Comparison of ENCODE assay signal across 13 cellular contexts in genomic region chr16:66167564-66168291, GRCh38.
DNase-seq lines count a peak whose midpoint lies in the region; TF ChIP-seq lines count a peak whose summit lies in the region.
"Had no signal": no experiment of that assay in that cellular context is flagged by ENCODE, and none has a peak within 500 bp of the region (broad histone marks: within the 10 kb centered on the region; RNA-seq: fewer than 3 reads in every experiment).

No MANE protein-coding gene starts in this region.

- no peak overlapping the region for H3K27ac ChIP-seq in VCaP
- peak overlapping the region; percentile 66 for H3K27ac ChIP-seq in neutrophil
- H3K27ac ChIP-seq: suprapubic skin had no signal

- TF ChIP-seq POLR2A in erythroblast (IDR thresholded peaks at IDR 0.05; ENCODE audit: low read length): no peak

- H3K9me3 ChIP-seq in neutrophil: no peaks in the 10 kb centered on the region
- H3K9me3 ChIP-seq: suprapubic skin had no signal

- H3K4me3 ChIP-seq in fibroblast of the aortic adventitia (ENCODE audit: low read depth, low read length) (no peak overlapping the region), neutrophil (ENCODE audit: low read depth in 1 of 2, low read length in 1 of 2) (no peak overlapping the region)
- H3K4me3 ChIP-seq: suprapubic skin had no signal

- H3K4me1 ChIP-seq in neutrophil (ENCODE audit: control insufficient read depth in 1 of 2, insufficient read depth in 1 of 2, low read depth in 1 of 2, low read length in 1 of 2): peaks cover 35 to 43% of the 10 kb centered on the region in 2 experiments

- peak; percentile 34 for DNase-seq in ELF-1 (ENCODE audit: low read depth, low spot score)
- DNase-seq in fibroblast of the aortic adventitia (ENCODE audit: low read depth): peak; percentile 97
- DNase-seq in stimulated activated CD4-positive, alpha-beta T cell treated with anti-CD3 and anti-CD28 coated beads, Interleukin-1b, Interleukin-23, amount 100 ng/mL, for 48 hours: no peak
- DNase-seq in 8988T: no peak
- no peak for DNase-seq in DMS153 treated with DMSO at 0.1 percent for 48 hours (lab: John Stamatoyannopoulos, UW; ENCODE audit: unreplicated experiment)
- no peak for DNase-seq in erythroblast (lab: John Stamatoyannopoulos, UW)
- DNase-seq: activated CD4-positive, CD25-positive, alpha-beta regulatory T cell treated with anti-CD3 and anti-CD28 coated beads, Interleukin-2, amount 50 U/mL, for 72 hours; activated T-cell treated with anti-CD3 and anti-CD28 coated beads, Interleukin-2, amount 50 U/mL, for 72 hours; aorta; SHP77 treated with DMSO at 0.1 percent for 48 hours had no signal

- H3K27me3 ChIP-seq in neutrophil: no peaks in the 10 kb centered on the region
- H3K27me3 ChIP-seq: suprapubic skin had no signal

- TF ChIP-seq CTCF in VCaP (conservative IDR thresholded peaks at IDR 0.05): peak; percentile 14; the same call in 1 of the 2 replicates
- peak; percentile 74 for TF ChIP-seq CTCF in fibroblast of the aortic adventitia (IDR thresholded peaks at IDR 0.05; ENCODE audit: insufficient read depth, low read length)
- TF ChIP-seq CTCF in neutrophil (IDR thresholded peaks at IDR 0.05): no peak

- no peaks in the 10 kb centered on the region for H3K36me3 ChIP-seq in neutrophil
- H3K36me3 ChIP-seq: suprapubic skin had no signal

Comparison
In these comparisons a context has a peak if more than half of its experiments do, and no peak if none do; other contexts are left out.
1. DNase-seq: peak in ELF-1 (single experiment) and fibroblast of the aortic adventitia (single experiment); none in stimulated activated CD4-positive, alpha-beta T cell treated with anti-CD3 and anti-CD28 coated beads, Interleukin-1b, Interleukin-23, amount 100 ng/mL, for 48 hours (single experiment), 8988T (single experiment), DMS153 treated with DMSO at 0.1 percent for 48 hours (single experiment) and erythroblast (0 of 2).